ENCODE assay signal across 10 cellular contexts in genomic region chr10:14389981-14390590, GRCh38. TPM values are rescaled to one million over a fixed set of nuclear protein-coding genes. Genes with fewer than 3 reads are reported as not detected.
A peak's percentile ranks its signal among the peaks of the same experiment; 100 is the strongest.
DNase-seq lines count a peak whose midpoint lies in the region; ATAC-seq and TF ChIP-seq lines count a peak whose summit lies in the region.
"Had no signal": no experiment of that assay in that cellular context is flagged by ENCODE, and none has a peak within 500 bp of the region (broad histone marks: within the 10 kb centered on the region; RNA-seq: fewer than 3 reads in every experiment).

No MANE protein-coding gene starts in this region.

- no peak overlapping the region for H3K4me2 ChIP-seq in PC-9

- ATAC-seq in GM18868 (IDR thresholded peaks at IDR 0.05; ENCODE audit: unreplicated experiment) (peak; percentile 93), GM21515 (IDR thresholded peaks at IDR 0.05; ENCODE audit: unreplicated experiment) (peak; percentile 81), HG03457 (IDR thresholded peaks at IDR 0.05; ENCODE audit: unreplicated experiment) (peak; percentile 70), sciatic nerve (no peak)
- ATAC-seq in naive thymus-derived CD4-positive, alpha-beta T cell = peak; percentile 57
- ATAC-seq: pancreas had no signal

- peak overlapping the region in 6 of 9 donors; percentile 1 to 46 (median 31) for H3K27ac Mint-ChIP-seq in naive thymus-derived CD4-positive, alpha-beta T cell

- DNase-seq in naive thymus-derived CD4-positive, alpha-beta T cell = peak in 8 of 9 donors; percentile 12 to 60 (median 32)
- DNase-seq in PC-9 (no peak), sciatic nerve (ENCODE audit: low spot score) (no peak), brain microvascular endothelial cell (no peak)
- DNase-seq: pancreas, substantia nigra had no signal

- intact Hi-C loops in naive thymus-derived CD4-positive, alpha-beta T cell (cut with micrococcal nuclease) = loop anchor here (1.0 to 10.0 kb wide), 2 partner anchors 8 to 205 kb away; no protein-coding TSS in a partner anchor
- intact Hi-C loops in PC-9 (cut with micrococcal nuclease; ENCODE audit: unreplicated experiment) (no loop called here), sciatic nerve (cut with DNase I) (no loop called here)

- POLR2A ChIA-PET in naive thymus-derived CD4-positive, alpha-beta T cell (lab: Charles Lee) = no interaction called here
- POLR2A ChIA-PET in PC-9 (lab: Charles Lee; ENCODE audit: unreplicated experiment) = no interaction called here

- H3K27ac ChIP-seq in naive thymus-derived CD4-positive, alpha-beta T cell (ENCODE audit: low read depth, low read length) = no peak overlapping the region
- H3K27ac ChIP-seq in PC-9 = no peak overlapping the region
- H3K27ac ChIP-seq in brain microvascular endothelial cell = no peak overlapping the region
- H3K27ac ChIP-seq: cardiac muscle cell, pancreas had no signal

- H3K27me3 ChIP-seq in naive thymus-derived CD4-positive, alpha-beta T cell (ENCODE audit: control insufficient read depth in 2 of 2, insufficient read depth in 2 of 2, low read length in 2 of 2) = no peaks in the 10 kb centered on the region
- H3K27me3 ChIP-seq in PC-9 (ENCODE audit: insufficient read depth, low read depth) (peaks cover 27% of the 10 kb centered on the region; the same call in 1 of the 2 replicates), brain microvascular endothelial cell (replicated peaks) (no peaks in the 10 kb centered on the region)
- H3K27me3 ChIP-seq: cardiac muscle cell, pancreas had no signal

- no peak overlapping the region for H2AFZ ChIP-seq in PC-9

- peaks cover 0 to 4% (median 0%) of the 10 kb centered on the region in 3 experiments for H3K9me3 ChIP-seq in naive thymus-derived CD4-positive, alpha-beta T cell (ENCODE audit: control insufficient read depth in 2 of 3, low read length in 3 of 3)
- H3K9me3 ChIP-seq in PC-9 (ENCODE audit: insufficient read depth, low read depth) = no peaks in the 10 kb centered on the region
- H3K9me3 ChIP-seq: pancreas had no signal

- no peaks in the 10 kb centered on the region for H3F3A ChIP-seq in PC-9 (ENCODE audit: insufficient read depth, low read depth)

- peaks cover 14 to 45% (median 38%) of the 10 kb centered on the region in 7 donors for H3K4me1 Mint-ChIP-seq in naive thymus-derived CD4-positive, alpha-beta T cell

- TF ChIP-seq CTCF in PC-9 (conservative IDR thresholded peaks at IDR 0.05) (no peak), brain microvascular endothelial cell (IDR thresholded peaks at IDR 0.05; ENCODE audit: low read depth, low read length, missing control alignments) (no peak)

- no peaks in the 10 kb centered on the region for H3K9me2 ChIP-seq in PC-9 (ENCODE audit: insufficient read depth)

- H3K4me3 Mint-ChIP-seq in naive thymus-derived CD4-positive, alpha-beta T cell = peak overlapping the region in 8 of 10 donors; percentile 22 to 67 (median 44)

- no peak overlapping the region for H3K4me3 ChIP-seq in naive thymus-derived CD4-positive, alpha-beta T cell (ENCODE audit: low read length)
- H3K4me3 ChIP-seq in PC-9 = no peak overlapping the region
- H3K4me3 ChIP-seq in brain microvascular endothelial cell (ENCODE audit: low read depth, low read length) = no peak overlapping the region
- H3K4me3 ChIP-seq: cardiac muscle cell, pancreas had no signal

- peaks cover 0 to 23% of the 10 kb centered on the region in 2 donors for H3K4me1 ChIP-seq in naive thymus-derived CD4-positive, alpha-beta T cell (ENCODE audit: control insufficient read depth in 2 of 2, insufficient read depth in 2 of 2, low read length in 2 of 2)
- no peaks in the 10 kb centered on the region for H3K4me1 ChIP-seq in PC-9 (replicated peaks; ENCODE audit: insufficient read depth)
- H3K4me1 ChIP-seq: pancreas had no signal

- CTCF ChIA-PET in naive thymus-derived CD4-positive, alpha-beta T cell (lab: Charles Lee) = no interaction called here
- CTCF ChIA-PET in PC-9 (lab: Charles Lee) = no interaction called here

- no peaks in the 10 kb centered on the region for H3K36me3 ChIP-seq in naive thymus-derived CD4-positive, alpha-beta T cell (ENCODE audit: control insufficient read depth in 2 of 3, insufficient read depth in 3 of 3, low read length in 3 of 3)
- H3K36me3 ChIP-seq in PC-9 (ENCODE audit: low read depth) = no peaks in the 10 kb centered on the region
- no peaks in the 10 kb centered on the region for H3K36me3 ChIP-seq in brain microvascular endothelial cell (replicated peaks)
- H3K36me3 ChIP-seq: cardiac muscle cell, pancreas had no signal

- H3K9me3 Mint-ChIP-seq in naive thymus-derived CD4-positive, alpha-beta T cell = peaks cover 0 to 19% (median 4%) of the 10 kb centered on the region in 11 donors

- H4K20me1 ChIP-seq in PC-9 (ENCODE audit: insufficient read depth) = no peaks in the 10 kb centered on the region

- in situ Hi-C loops in brain microvascular endothelial cell (cut with HindIII; ENCODE audit: low pct_ligation_motif_present, low sequenced_read_pairs) = no loop called here

- no TSS peak for BruUV-seq in PC-9 (replicated peaks; lab: Mats Ljungman, UMichigan)

- H3K36me3 Mint-ChIP-seq in naive thymus-derived CD4-positive, alpha-beta T cell = peaks cover 0 to 4% (median 0%) of the 10 kb centered on the region in 5 donors

- peaks cover 0 to 48% (median 0%) of the 10 kb centered on the region in 5 donors for H3K27me3 Mint-ChIP-seq in naive thymus-derived CD4-positive, alpha-beta T cell

- H3K79me2 ChIP-seq in PC-9 (ENCODE audit: low read depth) = no peaks in the 10 kb centered on the region

RNA-seq across cellular contexts. Expression of gene FRMD4A, which starts 59.4 kb away (rescaled TPM):
- total RNA-seq in naive thymus-derived CD4-positive, alpha-beta T cell = 1 to 10 TPM in 2 of 5 experiments, under 1 TPM in 3; 0.10 to 3.1 (median 0.98) TPM
- polyA plus RNA-seq in naive thymus-derived CD4-positive, alpha-beta T cell = under 1 TPM; 0.32 to 0.62 TPM
- total RNA-seq in PC-9 (2021) = 17.8 and 18.3 TPM in 2 replicates
- total RNA-seq in sciatic nerve = 98.0 TPM

Comparison
In these comparisons a context has a peak if more than half of its experiments do, and no peak if none do; other contexts are left out.
1. DNase-seq: peak in naive thymus-derived CD4-positive, alpha-beta T cell (8 of 9); none in PC-9 (0 of 2), sciatic nerve (single experiment) and brain microvascular endothelial cell (single experiment).
2. intact Hi-C loops: an anchor here in naive thymus-derived CD4-positive, alpha-beta T cell (1.0 to 10.0 kb wide); none called in PC-9 and sciatic nerve.